In the genomic region with DNA sequence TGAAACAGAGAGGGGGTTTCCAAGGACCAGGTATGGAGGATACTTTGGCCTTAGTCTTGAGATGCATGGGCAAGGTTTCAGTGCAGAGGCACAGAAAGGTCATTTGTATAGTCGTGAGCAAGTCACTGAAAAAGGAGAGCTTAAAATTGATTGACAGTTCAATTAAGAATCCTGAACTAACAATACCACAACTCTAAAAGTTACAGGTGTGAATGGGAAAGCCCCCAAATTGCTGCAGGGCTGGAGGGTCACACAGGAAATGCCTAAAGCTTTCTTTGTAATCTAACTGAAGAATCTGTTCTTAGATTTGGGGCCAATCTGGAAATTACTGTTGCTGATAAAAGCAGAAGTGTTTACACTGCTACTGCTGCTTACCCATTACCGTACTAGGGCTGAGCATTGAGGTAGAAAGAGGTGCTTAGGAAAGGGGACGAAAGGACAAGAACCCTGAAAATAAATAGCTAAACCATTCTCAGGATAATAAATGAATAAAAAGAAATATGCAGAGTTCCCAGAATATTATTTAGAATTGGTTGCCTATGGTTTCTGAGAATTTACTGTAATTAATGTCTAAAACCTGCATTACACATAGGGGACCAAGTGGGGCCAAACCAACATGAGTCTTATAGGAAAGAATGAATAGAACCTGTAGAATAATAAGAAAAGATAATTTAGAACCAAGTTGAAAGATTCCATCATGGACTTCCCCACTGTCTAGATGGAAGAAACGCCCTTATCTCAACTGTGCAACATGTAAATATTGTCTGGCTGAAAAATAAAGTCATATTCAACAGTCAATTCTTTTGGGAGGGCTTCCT, we compare ENCODE assay signal across 10 cellular contexts.
DNase-seq lines count a peak whose midpoint lies in the region; ATAC-seq lines count a peak whose summit lies in the region.
"Had no signal": no experiment of that assay in that cellular context is flagged by ENCODE, and none has a peak within 500 bp of the region (broad histone marks: within the 10 kb centered on the region; RNA-seq: fewer than 3 reads in every experiment).

No MANE protein-coding gene starts in this region.

- no peaks in the 10 kb centered on the region for H3K27me3 Mint-ChIP-seq in stimulated activated memory B cell treated with anti-CD40 and anti-IgM and Interleukin-4, amounts not matched to agents 10 μg/mL and 1 μg/mL and 100 μg/mL, for 72 hours

- H3K36me3 Mint-ChIP-seq in stimulated activated memory B cell treated with anti-CD40 and anti-IgM and Interleukin-4, amounts not matched to agents 10 μg/mL and 1 μg/mL and 100 μg/mL, for 72 hours, result no peaks in the 10 kb centered on the region

- DNase-seq in SW480 (ENCODE audit: low spot score) (no peak), AG20443 (ENCODE audit: low spot score) (no peak), iPS-NIHi7 (ENCODE audit: extremely low spot score) (no peak)
- DNase-seq: body of pancreas, left cardiac atrium, NCI-H2029 treated with DMSO at 0.1 percent for 48 hours had no signal

- H3K4me1 Mint-ChIP-seq in stimulated activated memory B cell treated with anti-CD40 and anti-IgM and Interleukin-4, amounts not matched to agents 10 μg/mL and 1 μg/mL and 100 μg/mL, for 72 hours, result peaks cover 20% of the 10 kb centered on the region

- ATAC-seq in GM18909 (IDR thresholded peaks at IDR 0.05; ENCODE audit: poor library complexity, unreplicated experiment) (peak; percentile 95), GM21717 (IDR thresholded peaks at IDR 0.05; ENCODE audit: unreplicated experiment) (peak; percentile 95), HG03196 (IDR thresholded peaks at IDR 0.05; ENCODE audit: unreplicated experiment) (peak; percentile 90)
- ATAC-seq in stimulated activated memory B cell treated with anti-CD40 and anti-IgM and Interleukin-4, amounts not matched to agents 10 μg/mL and 1 μg/mL and 100 μg/mL, for 72 hours, result peak; percentile 93
- ATAC-seq: body of pancreas, left cardiac atrium had no signal

- no peak overlapping the region for H3K4me3 Mint-ChIP-seq in stimulated activated memory B cell treated with anti-CD40 and anti-IgM and Interleukin-4, amounts not matched to agents 10 μg/mL and 1 μg/mL and 100 μg/mL, for 72 hours

- H3K27ac Mint-ChIP-seq in stimulated activated memory B cell treated with anti-CD40 and anti-IgM and Interleukin-4, amounts not matched to agents 10 μg/mL and 1 μg/mL and 100 μg/mL, for 72 hours, result peak overlapping the region; percentile 68

- H3K9me3 Mint-ChIP-seq in stimulated activated memory B cell treated with anti-CD40 and anti-IgM and Interleukin-4, amounts not matched to agents 10 μg/mL and 1 μg/mL and 100 μg/mL, for 72 hours, result no peaks in the 10 kb centered on the region
